In the genomic region with DNA sequence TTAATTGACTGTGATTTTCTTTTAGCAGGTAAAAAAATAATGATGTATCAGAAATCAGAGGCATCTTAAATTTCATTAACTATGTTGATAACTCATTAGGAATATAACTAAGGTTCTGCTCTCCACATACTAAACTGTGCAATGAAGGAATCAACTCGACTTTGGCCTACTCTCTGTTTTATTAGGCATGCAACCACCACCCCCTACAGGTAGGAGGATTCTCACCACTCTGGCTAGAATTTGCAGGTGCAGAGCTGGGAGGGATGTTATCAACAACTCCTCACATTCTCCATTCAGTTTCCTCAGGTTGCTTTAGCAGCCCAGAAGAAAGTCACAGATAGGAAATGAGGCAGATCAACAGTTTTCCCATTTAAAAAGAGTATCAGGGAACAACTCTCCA, we compare ENCODE assay signal across 9 cellular contexts.
DNase-seq lines count a peak whose midpoint lies in the region; ATAC-seq and TF ChIP-seq lines count a peak whose summit lies in the region.
"Had no signal": no experiment of that assay in that cellular context is flagged by ENCODE, and none has a peak within 500 bp of the region (broad histone marks: within the 10 kb centered on the region; RNA-seq: fewer than 3 reads in every experiment).

No MANE protein-coding gene starts in this region.

- H3K36me3 Mint-ChIP-seq in activated T-cell treated with anti-CD3 and anti-CD28 coated beads, Interleukin-2, amount 50 U/mL, for 72 hours (ENCODE audit: insufficient read depth in 2 of 2) = no peaks in the 10 kb centered on the region

- H3K36me3 ChIP-seq in NT2/D1 (ENCODE audit: insufficient read depth, insufficient read length, low read length) = no peaks in the 10 kb centered on the region
- H3K36me3 ChIP-seq in prostate gland = no peaks in the 10 kb centered on the region
- no peaks in the 10 kb centered on the region for H3K36me3 ChIP-seq in colonic mucosa

- no peaks in the 10 kb centered on the region for H3K27me3 ChIP-seq in NT2/D1 (ENCODE audit: insufficient read depth, insufficient read length)
- no peaks in the 10 kb centered on the region for H3K27me3 ChIP-seq in prostate gland (replicated peaks; ENCODE audit: insufficient read depth)
- H3K27me3 ChIP-seq in colonic mucosa = no peaks in the 10 kb centered on the region

- TF ChIP-seq CTCF in fibroblast of the aortic adventitia (IDR thresholded peaks at IDR 0.05; ENCODE audit: insufficient read depth, low read length) (peak; percentile 47), prostate gland (IDR thresholded peaks at IDR 0.05) (peak in 3 of 4 experiments; percentile 32 to 58 (median 36)), colonic mucosa (IDR thresholded peaks at IDR 0.05) (no peak)

- TF ChIP-seq POLR2A in prostate gland (IDR thresholded peaks at IDR 0.05) = no peak

- H3K9me3 ChIP-seq in NT2/D1 (ENCODE audit: insufficient read depth, low read length) = no peaks in the 10 kb centered on the region
- no peaks in the 10 kb centered on the region for H3K9me3 ChIP-seq in prostate gland
- no peaks in the 10 kb centered on the region for H3K9me3 ChIP-seq in colonic mucosa

- peaks cover 0 to 2% of the 10 kb centered on the region in 2 donors for H3K9me3 Mint-ChIP-seq in activated T-cell treated with anti-CD3 and anti-CD28 coated beads, Interleukin-2, amount 50 U/mL, for 72 hours

- ATAC-seq in GM18868 (IDR thresholded peaks at IDR 0.05; ENCODE audit: unreplicated experiment) = peak; percentile 42
- ATAC-seq in activated T-cell treated with anti-CD3 and anti-CD28 coated beads, Interleukin-2, amount 50 U/mL, for 72 hours (replicated peaks in 1 of 2) = no peak

- 3% methylated on average over 1 of the region's 1 CpG for WGBS in prostate gland

- DNase-seq in NT2/D1 (ENCODE audit: low read depth, low spot score) (peak; percentile 15), fibroblast of the aortic adventitia (ENCODE audit: low read depth) (peak; percentile 34), prostate gland (ENCODE audit: low spot score) (peak; percentile 15), T-helper 9 cell (no peak), colonic mucosa (no peak), NCI-H2107 (lab: John Stamatoyannopoulos, UW) (no peak)
- DNase-seq in activated T-cell treated with anti-CD3 and anti-CD28 coated beads, Interleukin-2, amount 50 U/mL, for 72 hours = no peak
- DNase-seq: activated CD4-positive, CD25-positive, alpha-beta regulatory T cell treated with anti-CD3 and anti-CD28 coated beads, Interleukin-2, amount 50 U/mL, for 72 hours had no signal

- H3K27me3 Mint-ChIP-seq in activated T-cell treated with anti-CD3 and anti-CD28 coated beads, Interleukin-2, amount 50 U/mL, for 72 hours (ENCODE audit: low read depth) = peaks cover 24% of the 10 kb centered on the region

- no peak overlapping the region for H3K4me3 ChIP-seq in NT2/D1 (ENCODE audit: insufficient read length, low read depth)
- H3K4me3 ChIP-seq in fibroblast of the aortic adventitia (ENCODE audit: low read depth, low read length) = no peak overlapping the region
- no peak overlapping the region for H3K4me3 ChIP-seq in prostate gland
- no peak overlapping the region for H3K4me3 ChIP-seq in colonic mucosa

- no peak overlapping the region for H3K27ac Mint-ChIP-seq in activated T-cell treated with anti-CD3 and anti-CD28 coated beads, Interleukin-2, amount 50 U/mL, for 72 hours

- H3K4me1 Mint-ChIP-seq in activated T-cell treated with anti-CD3 and anti-CD28 coated beads, Interleukin-2, amount 50 U/mL, for 72 hours (ENCODE audit: low read depth) = no peaks in the 10 kb centered on the region

- H3K9ac ChIP-seq in NT2/D1 (ENCODE audit: insufficient read length, low read depth) = no peak overlapping the region
- no peak overlapping the region for H3K9ac ChIP-seq in colonic mucosa (ENCODE audit: low read depth in 2 of 2, low read length in 2 of 2)

- no peak overlapping the region for H3K27ac ChIP-seq in prostate gland
- no peak overlapping the region for H3K27ac ChIP-seq in colonic mucosa

- H3K4me1 ChIP-seq in NT2/D1 (ENCODE audit: insufficient read depth, insufficient read length) (no peaks in the 10 kb centered on the region), prostate gland (replicated peaks) (no peaks in the 10 kb centered on the region), colonic mucosa (no peaks in the 10 kb centered on the region)

- H3K4me3 Mint-ChIP-seq in activated T-cell treated with anti-CD3 and anti-CD28 coated beads, Interleukin-2, amount 50 U/mL, for 72 hours = no peak overlapping the region

- intact Hi-C loops in prostate gland (cut with DNase I) = no loop called here
- intact Hi-C loops in colonic mucosa (cut with DNase I) = no loop called here

Comparison
In these comparisons a context has a peak if more than half of its experiments do, and no peak if none do; other contexts are left out.
1. DNase-seq: peak in NT2/D1 (single experiment), fibroblast of the aortic adventitia (single experiment) and prostate gland (single experiment); none in T-helper 9 cell (single experiment), colonic mucosa (single experiment), NCI-H2107 (single experiment) and activated T-cell treated with anti-CD3 and anti-CD28 coated beads, Interleukin-2, amount 50 U/mL, for 72 hours (0 of 2).